In genomic region chr3:134373278-134373941, GRCh38 we compare ENCODE assay signal across 9 cellular contexts. TPM values are rescaled to one million over a fixed set of nuclear protein-coding genes. Genes with fewer than 3 reads are reported as not detected.
DNase-seq lines count a peak whose midpoint lies in the region; ATAC-seq and TF ChIP-seq lines count a peak whose summit lies in the region.
"Had no signal": no experiment of that assay in that cellular context is flagged by ENCODE, and none has a peak within 500 bp of the region (broad histone marks: within the 10 kb centered on the region; RNA-seq: fewer than 3 reads in every experiment).

No MANE protein-coding gene starts in this region.

- peak overlapping the region; percentile 75 for H4K8ac ChIP-seq in mesenchymal stem cell (ENCODE audit: low read length)

- intact Hi-C loops in activated CD4-positive, alpha-beta memory T cell treated with anti-CD3 and anti-CD28 coated beads for 36 hours (cut with micrococcal nuclease) = loop anchor here (5.0 kb wide), 1 partner anchor 114 kb away; the partner anchor contains the start of genes ANAPC13 and CEP63

- DNase-seq in activated CD4-positive, alpha-beta memory T cell treated with anti-CD3 and anti-CD28 coated beads, Interleukin-2, amount 10 ng/mL, durations not matched to agents 7 days and 5 days = no peak
- DNase-seq in activated CD4-positive, alpha-beta memory T cell treated with anti-CD3 and anti-CD28 coated beads for 36 hours = no peak
- DNase-seq in RPMI7951 (ENCODE audit: low read depth) = peak; percentile 91
- DNase-seq in epithelial cell of esophagus (ENCODE audit: low read depth) = peak; percentile 85
- DNase-seq in mesenchymal stem cell = peak; percentile 92
- peak; percentile 82 to 91 for DNase-seq in tibial nerve (ENCODE audit: low spot score in 2 of 2)
- no peak for DNase-seq in COR-L47 (lab: John Stamatoyannopoulos, UW)

- H3K27ac Mint-ChIP-seq in activated CD4-positive, alpha-beta memory T cell treated with anti-CD3 and anti-CD28 coated beads, Interleukin-2, amount 10 ng/mL, durations not matched to agents 7 days and 5 days = no peak overlapping the region
- no peak overlapping the region for H3K27ac Mint-ChIP-seq in activated CD4-positive, alpha-beta memory T cell treated with anti-CD3 and anti-CD28 coated beads for 36 hours
- H3K27ac Mint-ChIP-seq: activated naive CD4-positive, alpha-beta T cell treated with anti-CD3 and anti-CD28 coated beads, Interleukin-2, amount 50 U/mL, for 24 hours had no signal

- H2AFZ ChIP-seq in mesenchymal stem cell (ENCODE audit: low read depth, low read length) = no peak overlapping the region

- peak overlapping the region; percentile 88 for H4K91ac ChIP-seq in mesenchymal stem cell (ENCODE audit: low read length)

- peak in 1 of 2 donors; percentile 52 for TF ChIP-seq POLR2A in tibial nerve (IDR thresholded peaks at IDR 0.05)

- peak overlapping the region; percentile 82 to 87 for H3K4ac ChIP-seq in mesenchymal stem cell (ENCODE audit: low read depth in 1 of 2, low read length in 2 of 2)

- peaks cover 25 to 35% of the 10 kb centered on the region in 2 experiments for H3K36me3 ChIP-seq in mesenchymal stem cell (ENCODE audit: control insufficient read depth in 1 of 2, insufficient read depth in 2 of 2, low read depth in 1 of 2, low read length in 2 of 2)
- H3K36me3 ChIP-seq in tibial nerve = peaks cover 8 to 35% (median 9%) of the 10 kb centered on the region in 3 donors

- H3K27ac ChIP-seq in mesenchymal stem cell (ENCODE audit: low read length, poor library complexity, severe bottlenecking) (peak overlapping the region; percentile 98), tibial nerve (peak overlapping the region; percentile 89 to 100 (median 94))

- H2AK5ac ChIP-seq in mesenchymal stem cell (ENCODE audit: low read length, severe bottlenecking) = peak overlapping the region; percentile 88

- H3K4me3 Mint-ChIP-seq in activated CD4-positive, alpha-beta memory T cell treated with anti-CD3 and anti-CD28 coated beads, Interleukin-2, amount 10 ng/mL, durations not matched to agents 7 days and 5 days = peak overlapping the region; percentile 10
- no peak overlapping the region for H3K4me3 Mint-ChIP-seq in activated CD4-positive, alpha-beta memory T cell treated with anti-CD3 and anti-CD28 coated beads for 36 hours

- H2BK15ac ChIP-seq in mesenchymal stem cell (ENCODE audit: low read depth, poor library complexity, severe bottlenecking) = peak overlapping the region; percentile 93

- TF ChIP-seq CTCF in epithelial cell of esophagus (IDR thresholded peaks at IDR 0.05; ENCODE audit: insufficient read depth, low read depth, low read length, missing control alignments) (no peak), tibial nerve (IDR thresholded peaks at IDR 0.05) (no peak)

- H3K9me3 ChIP-seq in mesenchymal stem cell (ENCODE audit: control insufficient read depth, low read length) (no peaks in the 10 kb centered on the region), tibial nerve (no peaks in the 10 kb centered on the region)

- ATAC-seq in HG03159 (IDR thresholded peaks at IDR 0.05; ENCODE audit: unreplicated experiment) = no peak

- CTCF ChIA-PET in activated CD4-positive, alpha-beta memory T cell treated with anti-CD3 and anti-CD28 coated beads, Interleukin-2, amount 10 ng/mL, durations not matched to agents 7 days and 5 days (lab: Charles Lee) = no interaction called here
- CTCF ChIA-PET in activated CD4-positive, alpha-beta memory T cell treated with anti-CD3 and anti-CD28 coated beads for 36 hours (lab: Charles Lee) = interaction anchor here (2.0 to 2.1 kb wide), 2 partner anchors 10 to 65 kb away, joined by 5 to 10 read pairs; no protein-coding TSS in a partner anchor

- peaks cover 49% of the 10 kb centered on the region for H3K27me3 Mint-ChIP-seq in activated CD4-positive, alpha-beta memory T cell treated with anti-CD3 and anti-CD28 coated beads, Interleukin-2, amount 10 ng/mL, durations not matched to agents 7 days and 5 days
- H3K27me3 Mint-ChIP-seq in activated CD4-positive, alpha-beta memory T cell treated with anti-CD3 and anti-CD28 coated beads for 36 hours = peaks cover 32% of the 10 kb centered on the region

- peak overlapping the region; percentile 99 for H2BK5ac ChIP-seq in mesenchymal stem cell (ENCODE audit: low read depth, low read length, poor library complexity, severe bottlenecking)

- peak overlapping the region; percentile 80 for H2BK120ac ChIP-seq in mesenchymal stem cell (ENCODE audit: low read depth, low read length)

- peaks cover 0 to 11% of the 10 kb centered on the region in 2 experiments for H3K27me3 ChIP-seq in mesenchymal stem cell (ENCODE audit: control insufficient read depth in 1 of 2, insufficient read depth in 1 of 2, low read length in 2 of 2)
- H3K27me3 ChIP-seq in tibial nerve = no peaks in the 10 kb centered on the region

- peak in 1 of 2 donors; percentile 81 for TF ChIP-seq EP300 in tibial nerve (IDR thresholded peaks at IDR 0.05)

- peak overlapping the region in 1 of 2 experiments; percentile 80 for H3K14ac ChIP-seq in mesenchymal stem cell (ENCODE audit: low read length in 2 of 2)

- H3K4me1 ChIP-seq in mesenchymal stem cell (ENCODE audit: control insufficient read depth, insufficient read depth, low read depth, low read length) = peaks cover 42% of the 10 kb centered on the region
- H3K4me1 ChIP-seq in tibial nerve = peaks cover 12 to 67% (median 46%) of the 10 kb centered on the region in 4 donors

- no peaks in the 10 kb centered on the region for H3K9me3 Mint-ChIP-seq in activated CD4-positive, alpha-beta memory T cell treated with anti-CD3 and anti-CD28 coated beads, Interleukin-2, amount 10 ng/mL, durations not matched to agents 7 days and 5 days
- no peaks in the 10 kb centered on the region for H3K9me3 Mint-ChIP-seq in activated CD4-positive, alpha-beta memory T cell treated with anti-CD3 and anti-CD28 coated beads for 36 hours
- H3K9me3 Mint-ChIP-seq: activated naive CD4-positive, alpha-beta T cell treated with anti-CD3 and anti-CD28 coated beads, Interleukin-2, amount 50 U/mL, for 24 hours had no signal

- H3K36me3 Mint-ChIP-seq in activated CD4-positive, alpha-beta memory T cell treated with anti-CD3 and anti-CD28 coated beads, Interleukin-2, amount 10 ng/mL, durations not matched to agents 7 days and 5 days (ENCODE audit: low read depth) = no peaks in the 10 kb centered on the region
- H3K36me3 Mint-ChIP-seq in activated CD4-positive, alpha-beta memory T cell treated with anti-CD3 and anti-CD28 coated beads for 36 hours = no peaks in the 10 kb centered on the region
- H3K36me3 Mint-ChIP-seq: activated naive CD4-positive, alpha-beta T cell treated with anti-CD3 and anti-CD28 coated beads, Interleukin-2, amount 50 U/mL, for 24 hours had no signal

- H2BK12ac ChIP-seq in mesenchymal stem cell (ENCODE audit: low read length in 2 of 2) = peak overlapping the region; percentile 12 to 49

- peak overlapping the region; percentile 91 to 95 for H3K18ac ChIP-seq in mesenchymal stem cell (ENCODE audit: low read depth in 1 of 2, low read length in 2 of 2)

- POLR2A ChIA-PET in activated CD4-positive, alpha-beta memory T cell treated with anti-CD3 and anti-CD28 coated beads, Interleukin-2, amount 10 ng/mL, durations not matched to agents 7 days and 5 days (lab: Charles Lee) = no interaction called here
- POLR2A ChIA-PET in activated CD4-positive, alpha-beta memory T cell treated with anti-CD3 and anti-CD28 coated beads for 36 hours (lab: Charles Lee) = no interaction called here

- H3K4me1 Mint-ChIP-seq in activated CD4-positive, alpha-beta memory T cell treated with anti-CD3 and anti-CD28 coated beads, Interleukin-2, amount 10 ng/mL, durations not matched to agents 7 days and 5 days = peaks cover 12% of the 10 kb centered on the region
- peaks cover 8% of the 10 kb centered on the region for H3K4me1 Mint-ChIP-seq in activated CD4-positive, alpha-beta memory T cell treated with anti-CD3 and anti-CD28 coated beads for 36 hours (ENCODE audit: low read depth)

- peak overlapping the region in 1 of 2 experiments; percentile 53 for H3K23ac ChIP-seq in mesenchymal stem cell (ENCODE audit: low read length in 2 of 2)

- peaks cover 5% of the 10 kb centered on the region for H3K79me1 ChIP-seq in mesenchymal stem cell (replicated peaks; ENCODE audit: low read length, poor library complexity, severe bottlenecking)

- peak overlapping the region; percentile 99 for H3K9ac ChIP-seq in mesenchymal stem cell (ENCODE audit: low read length)

- under 1% methylated on average over 32 of the region's 42 CpGs for WGBS in mesenchymal stem cell
- WGBS in tibial nerve, 2 donors = 4 to 5% methylated on average over 34 to 41 of the region's 42 CpGs

- peak overlapping the region; percentile 84 for H3K4me3 ChIP-seq in epithelial cell of esophagus (ENCODE audit: low read length)
- peak overlapping the region; percentile 83 to 84 for H3K4me3 ChIP-seq in mesenchymal stem cell (ENCODE audit: insufficient read depth in 1 of 2, low read depth in 1 of 2, low read length in 2 of 2)
- H3K4me3 ChIP-seq in tibial nerve = peak overlapping the region; percentile 66 to 86 (median 78)

- peak overlapping the region; percentile 50 for H3K4me2 ChIP-seq in mesenchymal stem cell (ENCODE audit: low read length, poor library complexity, severe bottlenecking)

RNA-seq across cellular contexts. Expression of gene AMOTL2, which starts 0.8 kb away (rescaled TPM):
- not detected for total RNA-seq in activated CD4-positive, alpha-beta memory T cell treated with anti-CD3 and anti-CD28 coated beads, Interleukin-2, amount 10 ng/mL, durations not matched to agents 7 days and 5 days
- total RNA-seq in activated CD4-positive, alpha-beta memory T cell treated with anti-CD3 and anti-CD28 coated beads for 36 hours = under 1 TPM; 0.12 to 0.39 TPM
- 13.1 and 15.1 TPM in 2 replicates for total RNA-seq in RPMI7951 (2014; rRNA removed; shearing (Covaris generic))
- polyA plus RNA-seq in mesenchymal stem cell (2013, experiment 1 of 2) = 16.1 TPM
- 15.4 TPM for polyA plus RNA-seq in mesenchymal stem cell (2013, experiment 2 of 2)
- total RNA-seq in tibial nerve = 100 to 1,000 TPM; 216 to 337 (median 255) TPM

Comparison
In these comparisons a context has a peak if more than half of its experiments do, and no peak if none do; other contexts are left out.
1. DNase-seq: peak in RPMI7951 (single experiment), epithelial cell of esophagus (single experiment), mesenchymal stem cell (single experiment) and tibial nerve (2 of 2); none in activated CD4-positive, alpha-beta memory T cell treated with anti-CD3 and anti-CD28 coated beads, Interleukin-2, amount 10 ng/mL, durations not matched to agents 7 days and 5 days (single experiment), activated CD4-positive, alpha-beta memory T cell treated with anti-CD3 and anti-CD28 coated beads for 36 hours (single experiment) and COR-L47 (single experiment).
2. RNA of gene AMOTL2, which starts 0.8 kb away (total RNA-seq): 216 to 337 TPM in tibial nerve; 13.1 to 15.1 TPM in RPMI7951, 0.12 to 0.39 TPM in activated CD4-positive, alpha-beta memory T cell treated with anti-CD3 and anti-CD28 coated beads for 36 hours and not detected in activated CD4-positive, alpha-beta memory T cell treated with anti-CD3 and anti-CD28 coated beads, Interleukin-2, amount 10 ng/mL, durations not matched to agents 7 days and 5 days; every median in the first group is over 10 times any median in the second.
3. Peak in every context shown above with its lines, with median percentiles within 50 percentile points of each other: H3K4me3 ChIP-seq.